Comparison of ENCODE assay signal across 8 cellular contexts in the genomic region with DNA sequence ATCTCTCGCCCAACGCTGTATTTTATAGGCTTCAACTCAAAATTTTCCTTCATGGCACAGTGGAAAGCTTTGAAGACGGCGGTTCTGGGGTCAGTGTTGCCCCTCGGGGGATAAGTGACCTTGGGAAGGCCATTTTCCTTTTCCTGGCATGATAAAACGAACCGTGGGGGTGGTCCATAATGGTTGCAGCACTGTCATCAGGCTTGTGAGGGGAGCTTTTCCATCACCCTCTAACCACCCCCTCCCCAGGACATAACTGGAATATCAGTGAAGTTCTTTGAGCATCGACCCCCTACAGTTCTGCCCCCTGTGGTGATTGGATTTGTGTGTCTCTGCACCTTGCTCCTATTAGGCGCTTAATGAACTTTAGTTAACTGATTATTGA. TPM values are rescaled to one million over a fixed set of nuclear protein-coding genes. Genes with fewer than 3 reads are reported as not detected.
DNase-seq lines count a peak whose midpoint lies in the region; ATAC-seq and TF ChIP-seq lines count a peak whose summit lies in the region.

No MANE protein-coding gene starts in this region.

- WGBS in body of pancreas, 2 donors, result 1 to 4% methylated on average over 9 of the region's 9 CpGs
- 0 to 1% methylated on average over 9 of the region's 9 CpGs for WGBS in lung, 2 donors
- WGBS in urinary bladder, result under 1% methylated on average over 9 of the region's 9 CpGs

- no peak for TF ChIP-seq POLR2A in body of pancreas (IDR thresholded peaks at IDR 0.05)

- DNase-seq in BJ (ENCODE audit: low read depth) (no peak), HFF-Myc (ENCODE audit: extremely low read depth, low read depth) (no peak), body of pancreas (no peak), lung (ENCODE audit: low spot score) (no peak), CD1c-positive myeloid dendritic cell (ENCODE audit: extremely low spot score) (no peak)
- no peak for DNase-seq in stimulated activated naive CD4-positive, alpha-beta T cell treated with Interleukin-2 at 50 U/mL for 16 hours (lab: John Stamatoyannopoulos, UW)

- peaks cover 28% of the 10 kb centered on the region for H3K4me1 ChIP-seq in body of pancreas
- H3K4me1 ChIP-seq in lung (ENCODE audit: control insufficient read depth in 2 of 2, insufficient read depth in 2 of 2, low read length in 2 of 2), result peaks cover 3 to 12% of the 10 kb centered on the region in 2 donors
- H3K4me1 ChIP-seq in urinary bladder (ENCODE audit: insufficient read depth), result no peaks in the 10 kb centered on the region

- ATAC-seq in body of pancreas (no peak), lung (ENCODE audit: insufficient read depth, low FRiP score) (no peak), HG03159 (IDR thresholded peaks at IDR 0.05; ENCODE audit: unreplicated experiment) (no peak)

- H3K27ac ChIP-seq in body of pancreas (peak overlapping the region; percentile 88 to 96 (median 92)), lung (ENCODE audit: low read depth in 1 of 2, low read length in 1 of 2) (peak overlapping the region; percentile 94 to 96), urinary bladder (ENCODE audit: low read depth) (peak overlapping the region; percentile 82)

- H3K9me3 ChIP-seq in body of pancreas (no peaks in the 10 kb centered on the region), lung (ENCODE audit: control insufficient read depth in 2 of 2, insufficient read depth in 1 of 2, low read length in 1 of 2) (no peaks in the 10 kb centered on the region)

- H3K27me3 ChIP-seq in BJ (ENCODE audit: control insufficient read depth, insufficient read depth, low read length) (peaks cover 2% of the 10 kb centered on the region), body of pancreas (no peaks in the 10 kb centered on the region), lung (ENCODE audit: control insufficient read depth, insufficient read depth) (no peaks in the 10 kb centered on the region)

- CTCF ChIA-PET in BJ (lab: Yijun Ruan, JAX), result interaction anchor here (0.9 to 5.9 kb wide), 15 partner anchors 10 to 202 kb away, joined by 3 to 53 read pairs (median 7); no protein-coding TSS in a partner anchor

- intact Hi-C loops in body of pancreas (cut with DNase I), result no loop called here

- POLR2A ChIA-PET in BJ (lab: Charles Lee), result no interaction called here

- H3K36me3 ChIP-seq in BJ (ENCODE audit: control insufficient read depth, insufficient read depth, low read length), result no peaks in the 10 kb centered on the region
- no peaks in the 10 kb centered on the region for H3K36me3 ChIP-seq in body of pancreas (replicated peaks in 1 of 2; ENCODE audit: insufficient read depth in 1 of 2, low read depth in 2 of 2)
- no peaks in the 10 kb centered on the region for H3K36me3 ChIP-seq in lung (ENCODE audit: control insufficient read depth in 2 of 2, insufficient read depth in 2 of 2, low read length in 2 of 2)
- H3K36me3 ChIP-seq in urinary bladder (ENCODE audit: insufficient read depth), result no peaks in the 10 kb centered on the region

- TF ChIP-seq CTCF in BJ (IDR thresholded peaks at IDR 0.05; ENCODE audit: insufficient read depth, low read depth, low read length), result peak; percentile 15; the same call in 1 of the 2 replicates
- no peak for TF ChIP-seq CTCF in HFF-Myc (IDR thresholded peaks at IDR 0.05; ENCODE audit: low read depth, low read length, missing control alignments)
- TF ChIP-seq CTCF in body of pancreas (IDR thresholded peaks at IDR 0.05), result peak in 3 of 7 experiments; percentile 13
- no peak for TF ChIP-seq CTCF in lung (IDR thresholded peaks at IDR 0.05; ENCODE audit: control extremely low read depth, extremely low read depth)

- H3K4me3 ChIP-seq in BJ (ENCODE audit: low read depth, low read length), result peak overlapping the region; percentile 71
- peak overlapping the region; percentile 58 for H3K4me3 ChIP-seq in HFF-Myc (replicated peaks; ENCODE audit: low read depth, low read length)
- H3K4me3 ChIP-seq in body of pancreas, result peak overlapping the region; percentile 14 to 43
- peak overlapping the region; percentile 34 for H3K4me3 ChIP-seq in lung
- H3K4me3 ChIP-seq in urinary bladder (ENCODE audit: low read depth, low read length), result peak overlapping the region; percentile 41

RNA-seq across cellular contexts. Expression of gene FOS, which starts 16.0 kb away (rescaled TPM):
- polyA plus RNA-seq in BJ (2011; rRNA removed) (57.8 and 84.1 TPM in 2 replicates), lung (100 to 1,000 TPM; 139 to 879 TPM), urinary bladder (1,557 TPM)
- 114 and 166 TPM in 2 replicates for polyA minus RNA-seq in BJ (2011; rRNA and poly(A)+ RNA removed)
- total RNA-seq in body of pancreas (1,000 to 10,000 TPM in 1 of 2 donors, 100 to 1,000 TPM in 1; 412 to 1,093 TPM), lung (100 to 1,000 TPM in 1 of 2 donors, 10 to 100 TPM in 1; 63.7 to 123 TPM), urinary bladder (219 TPM)
